ENCODE assay signal across 28 cellular contexts in genomic region chr7:98646465-98646864, GRCh38.
"Had no signal": no experiment of that assay in that cellular context is flagged by ENCODE, and none has a peak within 500 bp of the region (broad histone marks: within the 10 kb centered on the region; RNA-seq: fewer than 3 reads in every experiment).

No MANE protein-coding gene starts in this region.

- H3K4me3 ChIP-seq: stomach, suprapubic skin, testis, thoracic aorta, thyroid gland, tibial artery, tibial nerve, transverse colon, upper lobe of left lung, upper lobe of right lung, uterus, vagina had no signal

- ATAC-seq: stimulated activated effector memory CD8-positive, alpha-beta T cell treated with anti-CD3 and anti-CD28 coated beads, Interleukin-12 subunit alpha, Interleukin-12 subunit beta, amount 100 ng/mL, for 72 hours; stimulated activated memory B cell treated with anti-CD40 and anti-IgM and Interleukin-4, amounts not matched to agents 10 μg/mL and 1 μg/mL and 100 μg/mL, for 72 hours; stimulated activated naive B cell treated with anti-CD40 and anti-IgM and Interleukin-4, amounts not matched to agents 10 μg/mL and 1 μg/mL and 100 μg/mL, for 72 hours; stimulated activated naive CD8-positive, alpha-beta T cell treated with anti-CD3 and anti-CD28 coated beads, Interleukin-15, amount 100 ng/mL, for 72 hours; stimulated activated naive CD8-positive, alpha-beta T cell treated with anti-CD3 and anti-CD28 coated beads, Interleukin-15, Interleukin-2, amounts not matched to agents 100 U/mL and 50 U/mL, for 24 hours; upper lobe of right lung had no signal

- H3K27me3 ChIP-seq: stomach, suprapubic skin, testis, thyroid gland, tibial nerve, transverse colon, upper lobe of left lung, upper lobe of right lung, uterus, vagina had no signal

- DNase-seq: stimulated activated CD4-positive, alpha-beta T cell treated with anti-CD3 and anti-CD28 coated beads, Interleukin-2, amount 100 ng/mL, for 48 hours; stimulated activated CD4-positive, alpha-beta T cell treated with anti-CD3 and anti-CD28 coated beads, Interleukin-4, amount 100 ng/mL, for 1 hour; stimulated activated CD4-positive, alpha-beta T cell treated with anti-CD3 and anti-CD28 coated beads, Interleukin-4, amount 100 ng/mL, for 24 hours; stimulated activated CD4-positive, alpha-beta T cell treated with anti-CD3 and anti-CD28 coated beads, Interleukin-4, amount 100 ng/mL, for 4 hours; stimulated activated CD8-positive, alpha-beta memory T cell treated with anti-CD3 and anti-CD28 coated beads, Interleukin-4, amount 100 ng/mL, for 48 hours; stimulated activated naive B cell treated with anti-CD40 and anti-IgM and Interleukin-4, amounts not matched to agents 10 μg/mL and 1 μg/mL and 100 μg/mL, for 72 hours; stimulated activated naive CD4-positive, alpha-beta T cell; stimulated activated naive CD4-positive, alpha-beta T cell treated with Interleukin-2 at 50 U/mL for 16 hours; stimulated activated naive CD8-positive, alpha-beta T cell treated with anti-CD3 and anti-CD28 coated beads, Interleukin-15, amount 100 ng/mL, for 72 hours; stimulated activated naive CD8-positive, alpha-beta T cell treated with anti-CD3 and anti-CD28 coated beads, Interleukin-15, Interleukin-2, amounts not matched to agents 100 U/mL and 50 U/mL, for 24 hours; stomach; substantia nigra; testis; thyroid gland; tibial artery; transverse colon; trophoblast cell; upper lobe of left lung; uterus had no signal

- H3K9me3 Mint-ChIP-seq: stimulated activated effector memory CD8-positive, alpha-beta T cell treated with anti-CD3 and anti-CD28 coated beads, Interleukin-12 subunit alpha, Interleukin-12 subunit beta, amount 100 ng/mL, for 72 hours; stimulated activated naive CD8-positive, alpha-beta T cell treated with anti-CD3 and anti-CD28 coated beads, Interleukin-15, Interleukin-2, amounts not matched to agents 100 ng/mL and 50 ng/mL, for 24 hours; type B pancreatic cell had no signal

- H3K4me3 Mint-ChIP-seq: stimulated activated effector memory CD8-positive, alpha-beta T cell treated with anti-CD3 and anti-CD28 coated beads, Interleukin-12 subunit alpha, Interleukin-12 subunit beta, amount 100 ng/mL, for 72 hours; stimulated activated memory B cell treated with anti-CD40 and anti-IgM and Interleukin-4, amounts not matched to agents 10 μg/mL and 1 μg/mL and 100 μg/mL, for 72 hours; stimulated activated naive B cell treated with anti-CD40 and anti-IgM and Interleukin-4, amounts not matched to agents 10 μg/mL and 1 μg/mL and 100 μg/mL, for 72 hours; stimulated activated naive CD8-positive, alpha-beta T cell treated with anti-CD3 and anti-CD28 coated beads, Interleukin-15, amount 100 ng/mL, for 72 hours; stimulated activated naive CD8-positive, alpha-beta T cell treated with anti-CD3 and anti-CD28 coated beads, Interleukin-15, Interleukin-2, amounts not matched to agents 100 ng/mL and 50 ng/mL, for 24 hours; type B pancreatic cell had no signal

- H3K4me1 ChIP-seq: stomach, suprapubic skin, testis, thyroid gland, tibial artery, transverse colon, upper lobe of left lung, upper lobe of right lung, uterus, vagina had no signal

- H3K9me3 ChIP-seq: suprapubic skin, testis, thoracic aorta, thyroid gland, upper lobe of left lung, upper lobe of right lung, uterus, vagina had no signal

- H3K27ac ChIP-seq: stomach, suprapubic skin, testis, thoracic aorta, thyroid gland, tibial artery, tibial nerve, transverse colon, upper lobe of left lung, upper lobe of right lung, uterus, vagina had no signal

- H3K36me3 ChIP-seq: stomach, suprapubic skin, thoracic aorta, thyroid gland, tibial artery, tibial nerve, transverse colon, upper lobe of left lung, upper lobe of right lung, uterus, vagina had no signal

- H3K27ac Mint-ChIP-seq: stimulated activated effector memory CD8-positive, alpha-beta T cell treated with anti-CD3 and anti-CD28 coated beads, Interleukin-12 subunit alpha, Interleukin-12 subunit beta, amount 100 ng/mL, for 72 hours; stimulated activated memory B cell treated with anti-CD40 and anti-IgM and Interleukin-4, amounts not matched to agents 10 μg/mL and 1 μg/mL and 100 μg/mL, for 72 hours; stimulated activated naive B cell treated with anti-CD40 and anti-IgM and Interleukin-4, amounts not matched to agents 10 μg/mL and 1 μg/mL and 100 μg/mL, for 72 hours; stimulated activated naive CD8-positive, alpha-beta T cell treated with anti-CD3 and anti-CD28 coated beads, Interleukin-15, Interleukin-2, amounts not matched to agents 100 ng/mL and 50 ng/mL, for 24 hours; type B pancreatic cell had no signal

- H3K36me3 Mint-ChIP-seq: stimulated activated effector memory CD8-positive, alpha-beta T cell treated with anti-CD3 and anti-CD28 coated beads, Interleukin-12 subunit alpha, Interleukin-12 subunit beta, amount 100 ng/mL, for 72 hours; stimulated activated memory B cell treated with anti-CD40 and anti-IgM and Interleukin-4, amounts not matched to agents 10 μg/mL and 1 μg/mL and 100 μg/mL, for 72 hours; type B pancreatic cell had no signal

- H3K27me3 Mint-ChIP-seq: stimulated activated naive CD8-positive, alpha-beta T cell treated with anti-CD3 and anti-CD28 coated beads, Interleukin-15, amount 100 ng/mL, for 72 hours; stimulated activated naive CD8-positive, alpha-beta T cell treated with anti-CD3 and anti-CD28 coated beads, Interleukin-15, Interleukin-2, amounts not matched to agents 100 ng/mL and 50 ng/mL, for 24 hours had no signal

- H3K4me1 Mint-ChIP-seq: stimulated activated effector memory CD8-positive, alpha-beta T cell treated with anti-CD3 and anti-CD28 coated beads, Interleukin-12 subunit alpha, Interleukin-12 subunit beta, amount 100 ng/mL, for 72 hours; stimulated activated naive CD8-positive, alpha-beta T cell treated with anti-CD3 and anti-CD28 coated beads, Interleukin-15, amount 100 ng/mL, for 72 hours had no signal
